In genomic region chr3:136258199-136258598, GRCh38 we compare ENCODE assay signal across 28 cellular contexts.
"Had no signal": no experiment of that assay in that cellular context is flagged by ENCODE, and none has a peak within 500 bp of the region (broad histone marks: within the 10 kb centered on the region; RNA-seq: fewer than 3 reads in every experiment).

No MANE protein-coding gene starts in this region.

- H3K4me3 Mint-ChIP-seq: activated CD4-positive, alpha-beta memory T cell treated with anti-CD3 and anti-CD28 coated beads, Interleukin-2, amount 10 ng/mL, durations not matched to agents 7 days and 5 days; activated CD4-positive, alpha-beta T cell treated with anti-CD3 and anti-CD28 coated beads, Interleukin-2, amount 10 ng/mL, durations not matched to agents 7 days and 5 days; activated naive CD8-positive, alpha-beta T cell; central memory CD8-positive, alpha-beta T cell; memory B cell; naive thymus-derived CD4-positive, alpha-beta T cell; neural crest cell; stimulated activated naive B cell treated with anti-CD40 and anti-IgM and Interleukin-4, amounts not matched to agents 10 μg/mL and 1 μg/mL and 100 μg/mL, for 72 hours; T-helper 1 cell treated with Interleukin-12 subunit alpha and Interleukin-12 subunit beta and Interleukin-4 antibody, amounts not matched to agents 30 μg/mL and 1 μg/mL, for 36 hours had no signal

- H3K27ac Mint-ChIP-seq: activated CD4-positive, alpha-beta memory T cell treated with anti-CD3 and anti-CD28 coated beads, Interleukin-2, amount 10 ng/mL, durations not matched to agents 7 days and 5 days; activated CD4-positive, alpha-beta T cell treated with anti-CD3 and anti-CD28 coated beads, Interleukin-2, amount 10 ng/mL, durations not matched to agents 7 days and 5 days; activated naive CD8-positive, alpha-beta T cell; memory B cell; stimulated activated naive B cell treated with anti-CD40 and anti-IgM and Interleukin-4, amounts not matched to agents 10 μg/mL and 1 μg/mL and 100 μg/mL, for 72 hours; T-helper 1 cell treated with Interleukin-12 subunit alpha and Interleukin-12 subunit beta and Interleukin-4 antibody, amounts not matched to agents 30 μg/mL and 1 μg/mL, for 36 hours had no signal

- H3K4me1 ChIP-seq: breast epithelium, gastroesophageal sphincter, parathyroid adenoma, stomach, suprapubic skin, tibial nerve had no signal

- H3K9ac ChIP-seq: parathyroid adenoma had no signal

- H3K9me3 Mint-ChIP-seq: activated CD4-positive, alpha-beta memory T cell treated with anti-CD3 and anti-CD28 coated beads, Interleukin-2, amount 10 ng/mL, durations not matched to agents 7 days and 5 days; activated CD4-positive, alpha-beta T cell treated with anti-CD3 and anti-CD28 coated beads, Interleukin-2, amount 10 ng/mL, durations not matched to agents 7 days and 5 days; central memory CD8-positive, alpha-beta T cell; memory B cell; naive thymus-derived CD4-positive, alpha-beta T cell; neural crest cell; stimulated activated naive B cell treated with anti-CD40 and anti-IgM and Interleukin-4, amounts not matched to agents 10 μg/mL and 1 μg/mL and 100 μg/mL, for 72 hours; T-helper 1 cell treated with Interleukin-12 subunit alpha and Interleukin-12 subunit beta and Interleukin-4 antibody, amounts not matched to agents 30 μg/mL and 1 μg/mL, for 36 hours had no signal

- H3K27ac ChIP-seq: breast epithelium, gastroesophageal sphincter, hepatocyte, parathyroid adenoma, stomach, suprapubic skin, tibial nerve had no signal

- ATAC-seq: gastroesophageal sphincter; left cardiac atrium; naive thymus-derived CD4-positive, alpha-beta T cell; right cardiac atrium; stimulated activated naive B cell treated with anti-CD40 and anti-IgM and Interleukin-4, amounts not matched to agents 10 μg/mL and 1 μg/mL and 100 μg/mL, for 72 hours had no signal

- H3K36me3 ChIP-seq: breast epithelium had no signal

- H3K27me3 Mint-ChIP-seq: activated CD4-positive, alpha-beta memory T cell treated with anti-CD3 and anti-CD28 coated beads, Interleukin-2, amount 10 ng/mL, durations not matched to agents 7 days and 5 days; activated CD4-positive, alpha-beta T cell treated with anti-CD3 and anti-CD28 coated beads, Interleukin-2, amount 10 ng/mL, durations not matched to agents 7 days and 5 days; activated naive CD8-positive, alpha-beta T cell; central memory CD8-positive, alpha-beta T cell; memory B cell; naive thymus-derived CD4-positive, alpha-beta T cell; stimulated activated naive B cell treated with anti-CD40 and anti-IgM and Interleukin-4, amounts not matched to agents 10 μg/mL and 1 μg/mL and 100 μg/mL, for 72 hours had no signal

- H3K4me1 Mint-ChIP-seq: activated CD4-positive, alpha-beta memory T cell treated with anti-CD3 and anti-CD28 coated beads, Interleukin-2, amount 10 ng/mL, durations not matched to agents 7 days and 5 days; activated CD4-positive, alpha-beta T cell treated with anti-CD3 and anti-CD28 coated beads, Interleukin-2, amount 10 ng/mL, durations not matched to agents 7 days and 5 days had no signal

- H3K27me3 ChIP-seq: breast epithelium, gastroesophageal sphincter, hepatocyte, stomach, suprapubic skin, tibial nerve had no signal

- FAIRE-seq: colon had no signal

- H3K4me3 ChIP-seq: breast epithelium, gastroesophageal sphincter, hepatocyte, stomach, suprapubic skin, tibial nerve had no signal

- H3K9me3 ChIP-seq: breast epithelium, gastroesophageal sphincter, stomach, suprapubic skin, tibial nerve had no signal

- DNase-seq: activated CD4-positive, alpha-beta memory T cell treated with anti-CD3 and anti-CD28 coated beads, Interleukin-2, amount 10 ng/mL, durations not matched to agents 7 days and 5 days; activated CD4-positive, alpha-beta T cell treated with anti-CD3 and anti-CD28 coated beads for 1 hour; activated CD4-positive, alpha-beta T cell treated with anti-CD3 and anti-CD28 coated beads, Interleukin-2, amount 10 ng/mL, durations not matched to agents 7 days and 5 days; activated effector memory CD4-positive, alpha-beta T cell treated with Interleukin-2 at 50 U/mL for 16 hours; activated naive CD4-positive, alpha-beta T cell treated with Interleukin-2 at 50 U/mL for 16 hours; effector memory CD4-positive, alpha-beta T cell; erythroblast; islet precursor cell; left cardiac atrium; midbrain; naive thymus-derived CD4-positive, alpha-beta T cell; right cardiac atrium; stimulated activated CD4-positive, alpha-beta T cell treated with anti-CD3 and anti-CD28 coated beads, Interleukin-15, amount 100 ng/mL, for 24 hours; stimulated activated CD4-positive, alpha-beta T cell treated with anti-CD3 and anti-CD28 coated beads, Interleukin-2, amount 100 ng/mL, for 24 hours; stimulated activated naive B cell treated with anti-CD40 and anti-IgM and Interleukin-4, amounts not matched to agents 10 μg/mL and 1 μg/mL and 100 μg/mL, for 72 hours; stomach had no signal
